26 cellular contexts compared by ENCODE assay signal in genomic region chr5:135473956-135474670, GRCh38. TPM values are rescaled to one million over a fixed set of nuclear protein-coding genes. Genes with fewer than 3 reads are reported as not detected.
A peak's percentile ranks its signal among the peaks of the same experiment; 100 is the strongest.
DNase-seq lines count a peak whose midpoint lies in the region; ATAC-seq, FAIRE-seq and TF ChIP-seq lines count a peak whose summit lies in the region.
"Had no signal": no experiment of that assay in that cellular context is flagged by ENCODE, and none has a peak within 500 bp of the region (broad histone marks: within the 10 kb centered on the region; RNA-seq: fewer than 3 reads in every experiment).

No MANE protein-coding gene starts in this region.

- H2AK5ac ChIP-seq in H1 (ENCODE audit: low read depth, low read length) (no peak overlapping the region), trophoblast cell (ENCODE audit: low read length) (no peak overlapping the region)

- no peak overlapping the region for H2BK15ac ChIP-seq in H1 (ENCODE audit: low read length)

- no peak overlapping the region for H4K91ac ChIP-seq in H1 (replicated peaks; ENCODE audit: insufficient read length, low read length)
- no peak overlapping the region for H4K91ac ChIP-seq in trophoblast cell (ENCODE audit: low read depth, low read length)

- H3K14ac ChIP-seq in H1 (ENCODE audit: insufficient read length) (no peak overlapping the region), trophoblast cell (ENCODE audit: low read length) (no peak overlapping the region)

- no peak overlapping the region for H4K5ac ChIP-seq in H1 (ENCODE audit: insufficient read length, low read depth, low read length)

- no peak for FAIRE-seq in H1 (lab: Jason Lieb, UNC)
- FAIRE-seq: H54 had no signal

- POLR2A ChIA-PET in H1 (lab: Charles Lee; ENCODE audit: partially characterized antibody), result no interaction called here

- no peak overlapping the region for H3K4ac ChIP-seq in H1 (replicated peaks; ENCODE audit: insufficient read length, low read depth, low read length)
- H3K4ac ChIP-seq in trophoblast cell (ENCODE audit: low read depth, low read length), result no peak overlapping the region

- H3K23me2 ChIP-seq in H1 (ENCODE audit: low read depth, low read length), result no peaks in the 10 kb centered on the region

- H2BK120ac ChIP-seq in H1 (replicated peaks; ENCODE audit: low read depth, low read length), result no peak overlapping the region
- no peak overlapping the region for H2BK120ac ChIP-seq in trophoblast cell (ENCODE audit: insufficient read depth, low read length, poor library complexity)

- H4K12ac ChIP-seq in trophoblast cell (ENCODE audit: low read depth, low read length), result no peak overlapping the region

- 71% methylated on average over 12 of the region's 12 CpGs for WGBS in right cardiac atrium
- 83% methylated on average over 12 of the region's 12 CpGs; no CpG with 5 or more reads in 1 of the 2 experiments for whole genome bisulfite sequencing in H1 (ENCODE audit: extremely low coverage in 1 of 2, insufficient coverage in 1 of 2, insufficient read length in 1 of 2, insufficient replicate concordance in 2 of 2, low coverage in 1 of 2, low lambda C conversion rate in 2 of 2, missing lambda C conversion rate in 1 of 2), 2 experiments
- WGBS in trophoblast cell (ENCODE audit: extremely low coverage, insufficient coverage, insufficient read length), result no CpG with 5 or more reads among the region's 12 CpGs

- H3K79me1 ChIP-seq in H1 (ENCODE audit: low read depth, low read length) (no peaks in the 10 kb centered on the region), trophoblast cell (ENCODE audit: low read length) (no peaks in the 10 kb centered on the region)

- no peak overlapping the region for H3K27ac ChIP-seq in right cardiac atrium (ENCODE audit: low read length)
- no peak overlapping the region for H3K27ac ChIP-seq in H1 (ENCODE audit: low read depth, low read length)
- no peak overlapping the region for H3K27ac ChIP-seq in trophoblast cell (ENCODE audit: low read depth, low read length)
- H3K27ac ChIP-seq: KMS-11, PC-9, RWPE1 had no signal

- no peak overlapping the region for H2BK5ac ChIP-seq in H1 (ENCODE audit: low read depth, low read length)
- H2BK5ac ChIP-seq in trophoblast cell (ENCODE audit: low read depth, low read length, poor library complexity), result no peak overlapping the region

- H4K8ac ChIP-seq in H1 (ENCODE audit: extremely low read depth, insufficient read depth, low read length), result no peak overlapping the region
- no peak overlapping the region for H4K8ac ChIP-seq in trophoblast cell (ENCODE audit: low read depth, low read length)

- H3K4me1 ChIP-seq in right cardiac atrium (ENCODE audit: control insufficient read depth, insufficient read depth, low read length), result no peaks in the 10 kb centered on the region
- H3K4me1 ChIP-seq in H1 (replicated peaks in 1 of 4; ENCODE audit: control insufficient read depth in 3 of 4, insufficient read depth in 4 of 4, low read length in 3 of 4), result peaks cover 0 to 13% (median 7%) of the 10 kb centered on the region in 4 experiments; a peak in 5 of 7 replicates
- peaks cover 0 to 6% of the 10 kb centered on the region in 2 experiments for H3K4me1 ChIP-seq in trophoblast cell (ENCODE audit: control insufficient read depth in 1 of 2, insufficient read depth in 2 of 2, low read length in 2 of 2)

- no peak for TF ChIP-seq RAD21 in H1 (IDR thresholded peaks at IDR 0.05 in 1 of 2, conservative IDR thresholded peaks at IDR 0.05 in 1 of 2; ENCODE audit: low read depth in 2 of 2, low read length in 2 of 2)

- intact Hi-C loops in Right ventricle myocardium inferior (cut with DNase I), result no loop called here
- intact Hi-C loops in right cardiac atrium (cut with DNase I), result no loop called here

- no peak overlapping the region for H3K4me3 ChIP-seq in right cardiac atrium (ENCODE audit: low read length)
- no peak overlapping the region for H3K4me3 ChIP-seq in H1 (ENCODE audit: extremely low read depth in 1 of 4, insufficient read depth in 2 of 4, low read depth in 3 of 4, low read length in 4 of 4)
- no peak overlapping the region for H3K4me3 ChIP-seq in trophoblast cell (ENCODE audit: low read depth, low read length)
- H3K4me3 ChIP-seq: PC-9 had no signal

- ATAC-seq in Right ventricle myocardium inferior (no peak), right cardiac atrium (no peak), GM21367 (IDR thresholded peaks at IDR 0.05; ENCODE audit: unreplicated experiment) (no peak), HG02885 (IDR thresholded peaks at IDR 0.05; ENCODE audit: poor library complexity, unreplicated experiment) (no peak)

- CTCF ChIA-PET in H1 (lab: Charles Lee; ENCODE audit: partially characterized antibody), result interaction anchor here (0.9 to 9.3 kb wide), 8 partner anchors 8 to 255 kb away, joined by 3 to 122 read pairs (median 4); no protein-coding TSS in a partner anchor

- H3K9me3 ChIP-seq in right cardiac atrium (ENCODE audit: control insufficient read depth, low read length) (no peaks in the 10 kb centered on the region), H1 (ENCODE audit: insufficient read depth in 2 of 2, low read depth in 1 of 2, low read length in 1 of 2) (no peaks in the 10 kb centered on the region), trophoblast cell (ENCODE audit: insufficient read depth, low read depth, low read length) (no peaks in the 10 kb centered on the region)

- no peak overlapping the region for H2AFZ ChIP-seq in H1 (ENCODE audit: low read length)
- H2AFZ ChIP-seq in trophoblast cell (ENCODE audit: insufficient read depth, low read length, poor library complexity), result no peak overlapping the region
- H2AFZ ChIP-seq: PC-9 had no signal

- H2BK12ac ChIP-seq in H1 (ENCODE audit: low read depth, low read length), result no peak overlapping the region
- H2BK12ac ChIP-seq in trophoblast cell (ENCODE audit: low read length), result no peak overlapping the region

- no peak overlapping the region for H3K4me2 ChIP-seq in H1 (ENCODE audit: insufficient read depth in 1 of 2, low read depth in 2 of 2, low read length in 2 of 2)
- H3K4me2 ChIP-seq in trophoblast cell (ENCODE audit: low read length), result no peak overlapping the region
- H3K4me2 ChIP-seq: KMS-11, PC-9 had no signal

- H3K27me3 ChIP-seq in right cardiac atrium (ENCODE audit: control insufficient read depth, insufficient read depth) (no peaks in the 10 kb centered on the region), H1 (replicated peaks in 1 of 4; ENCODE audit: control insufficient read depth in 3 of 4, extremely low read depth in 1 of 4, insufficient read depth in 3 of 4, low read length in 3 of 4) (peaks cover 4 to 67% (median 41%) of the 10 kb centered on the region in 4 experiments), trophoblast cell (ENCODE audit: insufficient read depth, low read length) (no peaks in the 10 kb centered on the region)

- peak; percentile 32 for DNase-seq in Right ventricle myocardium inferior (ENCODE audit: missing footprints)
- no peak for DNase-seq in right cardiac atrium
- no peak for DNase-seq in H1 (ENCODE audit: low read depth in 1 of 2, low spot score in 2 of 2)
- DNase-seq in trophoblast cell, result peak; percentile 88 to 92
- DNase-seq in NCI-H345 treated with DMSO at 0.1 percent for 48 hours (lab: John Stamatoyannopoulos, UW; ENCODE audit: unreplicated experiment), result no peak
- DNase-seq: AML-193; C1 segment of cervical spinal cord; Calu3; CD8-positive, alpha-beta memory T cell; GF-D8; IMR-90; NCI-H1092 treated with DMSO at 0.1 percent for 48 hours; NCI-H1436 treated with DMSO at 0.1 percent for 48 hours; NCI-H2029; NCI-H2227 treated with DMSO at 0.1 percent for 48 hours; NCI-H510A treated with DMSO at 0.1 percent for 48 hours; NCI-H748 treated with DMSO at 0.1 percent for 48 hours; PC-9 had no signal

- no peak for TF ChIP-seq CTCF in H1 (IDR thresholded peaks at IDR 0.05; ENCODE audit: control extremely low read depth in 1 of 3, insufficient read depth in 1 of 3, low read depth in 1 of 3, low read length in 3 of 3)

- no peak overlapping the region for H3K56ac ChIP-seq in H1 (replicated peaks; ENCODE audit: insufficient read length, low read depth, low read length)

- H3K23ac ChIP-seq in H1 (ENCODE audit: insufficient read length) (no peak overlapping the region), trophoblast cell (ENCODE audit: low read length) (no peak overlapping the region)

- H4K20me1 ChIP-seq in H1 (replicated peaks in 1 of 2; ENCODE audit: control insufficient read depth in 1 of 2, insufficient read depth in 2 of 2, low read length in 2 of 2), result peaks cover 0 to 3% of the 10 kb centered on the region in 2 experiments

- H3K9ac ChIP-seq in H1 (replicated peaks in 1 of 4; ENCODE audit: extremely low read depth in 1 of 4, low read depth in 3 of 4, low read length in 3 of 4) (no peak overlapping the region), trophoblast cell (ENCODE audit: low read length) (no peak overlapping the region)
- H3K9ac ChIP-seq: KMS-11 had no signal

- no peak overlapping the region for H3K18ac ChIP-seq in H1 (ENCODE audit: extremely low read depth, low read length)
- H3K18ac ChIP-seq in trophoblast cell (ENCODE audit: low read length), result no peak overlapping the region

- TF ChIP-seq EP300 in H1 (IDR thresholded peaks at IDR 0.05; ENCODE audit: borderline replicate concordance in 1 of 2, low read depth in 2 of 2, low read length in 2 of 2), result no peak

- H3K36me3 ChIP-seq in H1 (ENCODE audit: control insufficient read depth in 2 of 4, insufficient read depth in 4 of 4, low read length in 3 of 4) (no peaks in the 10 kb centered on the region), trophoblast cell (ENCODE audit: control insufficient read depth in 1 of 2, insufficient read depth in 2 of 2, low read length in 2 of 2) (no peaks in the 10 kb centered on the region)

- no peak for TF ChIP-seq POLR2A in H1 (IDR thresholded peaks at IDR 0.05; ENCODE audit: control extremely low read depth in 1 of 2, low read depth in 2 of 2, low read length in 2 of 2)

- H3K79me2 ChIP-seq in H1 (ENCODE audit: control insufficient read depth in 1 of 2, insufficient read depth in 2 of 2, low read length in 2 of 2) (no peaks in the 10 kb centered on the region), trophoblast cell (ENCODE audit: control insufficient read depth, insufficient read depth, low read length, poor library complexity) (no peaks in the 10 kb centered on the region)

- no peak overlapping the region for H2BK20ac ChIP-seq in H1 (ENCODE audit: low read length)

RNA-seq across cellular contexts. Expression of gene TIFAB, which starts 22.0 kb away (rescaled TPM):
- total RNA-seq in Right ventricle myocardium inferior (not detected), right cardiac atrium (not detected)
- polyA plus RNA-seq in right cardiac atrium (not detected), H1 (2011; rRNA removed) (not detected in 2 replicates)
- not detected in 2 replicates for total RNA-seq in H1 (2021; fragmentation: NEBNext Ultra II Directional; extraction: Animal tissue kit (Norgen Biotek cat#: 25700))
- not detected for polyA plus RNA-seq in H1 (2011; cell fraction: cytosol; rRNA removed)
- not detected for polyA plus RNA-seq in H1 (2011; cell fraction: nucleus; rRNA removed)
- polyA plus RNA-seq in H1 (2012, experiment 1 of 2), result not detected in 4 replicates
- polyA plus RNA-seq in H1 (2012, experiment 2 of 2), result not detected
- polyA plus RNA-seq in H1 (2013, experiment 1 of 2), result not detected
- not detected for polyA plus RNA-seq in H1 (2013, experiment 2 of 2)
- polyA minus RNA-seq in H1 (2011; rRNA and poly(A)+ RNA removed), result not detected in 2 replicates
- polyA minus RNA-seq in H1 (2011; cell fraction: cytosol; rRNA and poly(A)+ RNA removed), result not detected
- not detected for polyA minus RNA-seq in H1 (2011; cell fraction: nucleus; rRNA and poly(A)+ RNA removed)
- polyA plus RNA-seq in trophoblast cell (2013), result not detected in 2 replicates
- total RNA-seq: A172; Calu3; CD8-positive, alpha-beta memory T cell; Daoy; IMR-90; PC-9 had no signal
- polyA plus RNA-seq: AG04450; CD8-positive, alpha-beta memory T cell; IMR-90 had no signal

RNA-seq across cellular contexts. Expression of gene DCANP1, which starts 27.0 kb away (rescaled TPM):
- not detected for total RNA-seq in Right ventricle myocardium inferior
- total RNA-seq in right cardiac atrium, result not detected
- not detected for polyA plus RNA-seq in right cardiac atrium
- total RNA-seq in H1 (2021; fragmentation: NEBNext Ultra II Directional; extraction: Animal tissue kit (Norgen Biotek cat#: 25700)), result not detected in 2 replicates
- not detected in 2 replicates for polyA plus RNA-seq in H1 (2011; rRNA removed)
- not detected for polyA plus RNA-seq in H1 (2011; cell fraction: cytosol; rRNA removed)
- polyA plus RNA-seq in H1 (2011; cell fraction: nucleus; rRNA removed), result not detected
- polyA plus RNA-seq in H1 (2012, experiment 1 of 2), result not detected in 4 replicates
- polyA plus RNA-seq in H1 (2012, experiment 2 of 2), result not detected
- polyA plus RNA-seq in H1 (2013, experiment 1 of 2), result not detected
- polyA plus RNA-seq in H1 (2013, experiment 2 of 2), result not detected
- polyA minus RNA-seq in H1 (2011; rRNA and poly(A)+ RNA removed), result not detected in 2 replicates
- polyA minus RNA-seq in H1 (2011; cell fraction: cytosol; rRNA and poly(A)+ RNA removed), result not detected
- polyA minus RNA-seq in H1 (2011; cell fraction: nucleus; rRNA and poly(A)+ RNA removed), result not detected
- polyA plus RNA-seq in trophoblast cell (2013), result not detected in 2 replicates
- total RNA-seq: A172; Calu3; CD8-positive, alpha-beta memory T cell; Daoy; IMR-90; PC-9 had no signal
- polyA plus RNA-seq: AG04450; CD8-positive, alpha-beta memory T cell; IMR-90 had no signal

Comparison
In these comparisons a context has a peak if more than half of its experiments do, and no peak if none do; other contexts are left out.
1. DNase-seq: peak in Right ventricle myocardium inferior (single experiment) and trophoblast cell (2 of 2); none in right cardiac atrium (0 of 3), H1 (0 of 2) and NCI-H345 treated with DMSO at 0.1 percent for 48 hours (single experiment).